8 cellular contexts compared by ENCODE assay signal in genomic region chr7:158782638-158783490, GRCh38. TPM values are rescaled to one million over a fixed set of nuclear protein-coding genes. Genes with fewer than 3 reads are reported as not detected.
DNase-seq lines count a peak whose midpoint lies in the region; ATAC-seq, FAIRE-seq and TF ChIP-seq lines count a peak whose summit lies in the region.

No MANE protein-coding gene starts in this region.

- no peaks in the 10 kb centered on the region for H3K27me3 ChIP-seq in heart right ventricle
- H3K27me3 ChIP-seq in skeletal muscle tissue (ENCODE audit: control insufficient read depth in 3 of 3, insufficient read depth in 3 of 3, low read length in 3 of 3): no peaks in the 10 kb centered on the region

- peaks cover 39% of the 10 kb centered on the region for H3K36me3 Mint-ChIP-seq in activated CD4-positive, alpha-beta memory T cell treated with anti-CD3 and anti-CD28 coated beads, Interleukin-2, amount 10 ng/mL, durations not matched to agents 7 days and 5 days (ENCODE audit: low read depth)
- peaks cover 35% of the 10 kb centered on the region for H3K36me3 Mint-ChIP-seq in activated T-helper 2 cell treated with anti-CD3 and anti-CD28 coated beads, Interferon-gamma antibody, Interleukin-2, Interleukin-4, amounts not matched to agents 10 μg/mL and 5 μg/mL and 100 μg/mL, durations not matched to agents 14 hours and 24 hours and 36 hours (ENCODE audit: low read depth)

- H3K4me3 ChIP-seq in heart right ventricle: peak overlapping the region in 6 of 10 donors; percentile 3 to 36 (median 19)
- H3K4me3 ChIP-seq in skeletal muscle tissue (ENCODE audit: low read length in 3 of 3): peak overlapping the region; percentile 7 to 54 (median 34)

- no peak overlapping the region for H3K27ac Mint-ChIP-seq in activated CD4-positive, alpha-beta memory T cell treated with anti-CD3 and anti-CD28 coated beads, Interleukin-2, amount 10 ng/mL, durations not matched to agents 7 days and 5 days
- no peak overlapping the region for H3K27ac Mint-ChIP-seq in activated T-helper 2 cell treated with anti-CD3 and anti-CD28 coated beads, Interferon-gamma antibody, Interleukin-2, Interleukin-4, amounts not matched to agents 10 μg/mL and 5 μg/mL and 100 μg/mL, durations not matched to agents 14 hours and 24 hours and 36 hours

- H3K27me3 Mint-ChIP-seq in activated CD4-positive, alpha-beta memory T cell treated with anti-CD3 and anti-CD28 coated beads, Interleukin-2, amount 10 ng/mL, durations not matched to agents 7 days and 5 days: no peaks in the 10 kb centered on the region
- H3K27me3 Mint-ChIP-seq in activated T-helper 2 cell treated with anti-CD3 and anti-CD28 coated beads, Interferon-gamma antibody, Interleukin-2, Interleukin-4, amounts not matched to agents 10 μg/mL and 5 μg/mL and 100 μg/mL, durations not matched to agents 14 hours and 24 hours and 36 hours (ENCODE audit: low read depth): no peaks in the 10 kb centered on the region

- intact Hi-C loops in heart right ventricle (cut with DNase I): loop anchor here in 8 of 10 donors (1.0 to 10.0 kb wide), 10 partner anchors 34 to 194 kb away; partner anchors contain the start of gene ESYT2 (in 3 of the 8)
- intact Hi-C loops in activated T-helper 2 cell treated with anti-CD3 and anti-CD28 coated beads, Interferon-gamma antibody, Interleukin-2, Interleukin-4, amounts not matched to agents 10 μg/mL and 5 μg/mL and 100 μg/mL, durations not matched to agents 14 hours and 24 hours and 36 hours (cut with micrococcal nuclease): no loop called here

- peaks cover 18% of the 10 kb centered on the region for H3K4me1 Mint-ChIP-seq in activated CD4-positive, alpha-beta memory T cell treated with anti-CD3 and anti-CD28 coated beads, Interleukin-2, amount 10 ng/mL, durations not matched to agents 7 days and 5 days
- H3K4me1 Mint-ChIP-seq in activated T-helper 2 cell treated with anti-CD3 and anti-CD28 coated beads, Interferon-gamma antibody, Interleukin-2, Interleukin-4, amounts not matched to agents 10 μg/mL and 5 μg/mL and 100 μg/mL, durations not matched to agents 14 hours and 24 hours and 36 hours (ENCODE audit: low read depth): peaks cover 18% of the 10 kb centered on the region

- FAIRE-seq in frontal cortex (lab: Jason Lieb, UNC): no peak

- peak in 8 of 9 donors; percentile 31 to 79 (median 54) for TF ChIP-seq CTCF in heart right ventricle (IDR thresholded peaks at IDR 0.05)

- no peak overlapping the region for H3K4me3 Mint-ChIP-seq in activated CD4-positive, alpha-beta memory T cell treated with anti-CD3 and anti-CD28 coated beads, Interleukin-2, amount 10 ng/mL, durations not matched to agents 7 days and 5 days
- H3K4me3 Mint-ChIP-seq in activated T-helper 2 cell treated with anti-CD3 and anti-CD28 coated beads, Interferon-gamma antibody, Interleukin-2, Interleukin-4, amounts not matched to agents 10 μg/mL and 5 μg/mL and 100 μg/mL, durations not matched to agents 14 hours and 24 hours and 36 hours (ENCODE audit: low read depth): no peak overlapping the region

- ATAC-seq in heart right ventricle: peak; percentile 85 to 96 (median 94)

- 24 to 26% methylated on average over 21 of the region's 21 CpGs for WGBS in heart right ventricle, 2 donors

- CTCF ChIA-PET in activated CD4-positive, alpha-beta memory T cell treated with anti-CD3 and anti-CD28 coated beads, Interleukin-2, amount 10 ng/mL, durations not matched to agents 7 days and 5 days (lab: Charles Lee): interaction anchor here (1.0 to 1.2 kb wide), 2 partner anchors 16 to 30 kb away, joined by 3 to 4 read pairs; no protein-coding TSS in a partner anchor

- H3K27ac ChIP-seq in heart right ventricle: peak overlapping the region; percentile 68 to 90 (median 81)
- peak overlapping the region; percentile 78 for H3K27ac ChIP-seq in skeletal muscle tissue (ENCODE audit: low read depth, low read length)

- POLR2A ChIA-PET in activated CD4-positive, alpha-beta memory T cell treated with anti-CD3 and anti-CD28 coated beads, Interleukin-2, amount 10 ng/mL, durations not matched to agents 7 days and 5 days (lab: Charles Lee): interaction anchor here (0.9 to 1.4 kb wide), 3 partner anchors 27 to 46 kb away, joined by 4 read pairs; partner anchors contain the start of gene ESYT2

- peak; percentile 4 for DNase-seq in NCI-H82 (lab: John Stamatoyannopoulos, UW)
- no peak for DNase-seq in NCI-H82 treated with DMSO at 0.1 percent for 48 hours (lab: John Stamatoyannopoulos, UW; ENCODE audit: unreplicated experiment)
- DNase-seq in activated CD4-positive, alpha-beta memory T cell treated with anti-CD3 and anti-CD28 coated beads, Interleukin-2, amount 10 ng/mL, durations not matched to agents 7 days and 5 days: peak; percentile 26
- DNase-seq in heart right ventricle: peak; percentile 55 to 85
- DNase-seq in DMS114 treated with DMSO at 0.1 percent for 48 hours (lab: John Stamatoyannopoulos, UW; ENCODE audit: unreplicated experiment): no peak
- no peak for DNase-seq in activated T-helper 2 cell treated with anti-CD3 and anti-CD28 coated beads, Interferon-gamma antibody, Interleukin-2, Interleukin-4, amounts not matched to agents 10 μg/mL and 5 μg/mL and 100 μg/mL, durations not matched to agents 14 hours and 24 hours and 36 hours (ENCODE audit: low spot score)
- DNase-seq in frontal cortex (ENCODE audit: low spot score in 2 of 2): no peak

- H3K36me3 ChIP-seq in heart right ventricle: peaks cover 0 to 80% (median 8%) of the 10 kb centered on the region in 9 donors
- peaks cover 13 to 34% (median 32%) of the 10 kb centered on the region in 3 donors for H3K36me3 ChIP-seq in skeletal muscle tissue (ENCODE audit: control insufficient read depth in 3 of 3, insufficient read depth in 3 of 3, low read length in 3 of 3)

- peaks cover 1% of the 10 kb centered on the region for H3K9me3 Mint-ChIP-seq in activated CD4-positive, alpha-beta memory T cell treated with anti-CD3 and anti-CD28 coated beads, Interleukin-2, amount 10 ng/mL, durations not matched to agents 7 days and 5 days
- no peaks in the 10 kb centered on the region for H3K9me3 Mint-ChIP-seq in activated T-helper 2 cell treated with anti-CD3 and anti-CD28 coated beads, Interferon-gamma antibody, Interleukin-2, Interleukin-4, amounts not matched to agents 10 μg/mL and 5 μg/mL and 100 μg/mL, durations not matched to agents 14 hours and 24 hours and 36 hours

- peaks cover 13 to 59% (median 42%) of the 10 kb centered on the region in 9 donors for H3K4me1 ChIP-seq in heart right ventricle
- peaks cover 26 to 37% (median 33%) of the 10 kb centered on the region in 3 donors for H3K4me1 ChIP-seq in skeletal muscle tissue (ENCODE audit: control insufficient read depth in 3 of 3, insufficient read depth in 3 of 3, low read length in 3 of 3)

- H3K9ac ChIP-seq in skeletal muscle tissue (ENCODE audit: low read depth in 1 of 3, low read length in 3 of 3): peak overlapping the region; percentile 34 to 60 (median 40)

- no peaks in the 10 kb centered on the region for H3K9me3 ChIP-seq in heart right ventricle
- no peaks in the 10 kb centered on the region for H3K9me3 ChIP-seq in skeletal muscle tissue (ENCODE audit: control insufficient read depth in 3 of 3, low read length in 3 of 3)

RNA-seq across cellular contexts. Expression of gene ESYT2, which starts 46.4 kb away (rescaled TPM):
- 100 to 1,000 TPM; 128 to 133 TPM for total RNA-seq in activated CD4-positive, alpha-beta memory T cell treated with anti-CD3 and anti-CD28 coated beads, Interleukin-2, amount 10 ng/mL, durations not matched to agents 7 days and 5 days
- total RNA-seq in heart right ventricle: 10 to 100 TPM; 44.3 to 79.2 (median 50.0) TPM
- 10 to 100 TPM; 18.9 to 26.4 TPM for polyA plus RNA-seq in heart right ventricle
- total RNA-seq in skeletal muscle tissue: 38.1 TPM
- total RNA-seq in activated T-helper 2 cell treated with anti-CD3 and anti-CD28 coated beads, Interferon-gamma antibody, Interleukin-2, Interleukin-4, amounts not matched to agents 10 μg/mL and 5 μg/mL and 100 μg/mL, durations not matched to agents 14 hours and 24 hours and 36 hours: 62.4 and 64.2 TPM in 2 replicates
- total RNA-seq in frontal cortex: 79.1 TPM

Comparison
In these comparisons a context has a peak if more than half of its experiments do, and no peak if none do; other contexts are left out.
1. DNase-seq: peak in NCI-H82 (single experiment), activated CD4-positive, alpha-beta memory T cell treated with anti-CD3 and anti-CD28 coated beads, Interleukin-2, amount 10 ng/mL, durations not matched to agents 7 days and 5 days (single experiment) and heart right ventricle (2 of 2); none in NCI-H82 treated with DMSO at 0.1 percent for 48 hours (single experiment), DMS114 treated with DMSO at 0.1 percent for 48 hours (single experiment), activated T-helper 2 cell treated with anti-CD3 and anti-CD28 coated beads, Interferon-gamma antibody, Interleukin-2, Interleukin-4, amounts not matched to agents 10 μg/mL and 5 μg/mL and 100 μg/mL, durations not matched to agents 14 hours and 24 hours and 36 hours (single experiment) and frontal cortex (0 of 2).